ENCODE assay signal across 13 cellular contexts in the genomic region with DNA sequence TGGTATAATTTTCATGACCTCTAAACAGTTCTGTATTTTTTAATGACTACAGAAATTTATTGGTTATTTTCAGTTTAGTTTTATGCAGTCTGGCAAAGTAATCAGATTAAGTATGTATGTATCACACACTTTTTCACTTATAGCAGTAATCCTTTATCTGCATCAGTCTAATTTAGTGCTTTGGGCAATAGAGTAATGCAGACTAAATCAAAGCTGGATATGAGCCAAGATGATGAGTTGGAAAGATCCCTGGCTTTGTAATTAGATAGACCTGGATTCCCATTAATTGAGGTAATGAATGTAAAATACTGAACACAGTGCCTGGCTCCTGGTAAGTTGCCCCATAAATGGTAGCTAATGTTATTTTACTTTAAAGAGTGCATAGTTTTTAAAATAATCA.
"Had no signal": no experiment of that assay in that cellular context is flagged by ENCODE, and none has a peak within 500 bp of the region (broad histone marks: within the 10 kb centered on the region; RNA-seq: fewer than 3 reads in every experiment).

No MANE protein-coding gene starts in this region.

- H3K9me3 ChIP-seq: adrenal gland, psoas muscle, right lobe of liver had no signal

- H3K4me1 ChIP-seq: adrenal gland, heart left ventricle, left ventricle myocardium inferior, psoas muscle, right lobe of liver had no signal

- H3K27me3 Mint-ChIP-seq: brain had no signal

- H3K36me3 ChIP-seq: adrenal gland, heart left ventricle, left ventricle myocardium inferior, right lobe of liver had no signal

- H3K27ac Mint-ChIP-seq: brain had no signal

- DNase-seq: activated naive CD4-positive, alpha-beta T cell treated with anti-CD3 and anti-CD28 coated beads, Interleukin-2, amount 50 U/mL, for 16 hours; activated T-cell treated with anti-CD3 and anti-CD28 coated beads, Interleukin-2, amount 50 U/mL, for 1 hour; adrenal gland; heart left ventricle; left ventricle myocardium inferior; mesenchymal stem cell; psoas muscle; right lobe of liver; stimulated activated CD4-positive, alpha-beta T cell treated with anti-CD3 and anti-CD28 coated beads, Interleukin-2, amount 100 ng/mL, for 24 hours; stimulated activated naive CD4-positive, alpha-beta T cell; substantia nigra; trophoblast cell had no signal

- H3K4me3 ChIP-seq: adrenal gland, heart left ventricle, left ventricle myocardium inferior, psoas muscle, right lobe of liver had no signal

- H3K27ac ChIP-seq: adrenal gland, heart left ventricle, left ventricle myocardium inferior, psoas muscle, right lobe of liver had no signal

- ATAC-seq: heart left ventricle, psoas muscle, right lobe of liver had no signal

- H3K27me3 ChIP-seq: adrenal gland, heart left ventricle, right lobe of liver had no signal

- H3K4me3 Mint-ChIP-seq: brain had no signal

- H3K4me1 Mint-ChIP-seq: brain had no signal
